In genomic region chr5:78404682-78405293, GRCh38 we compare ENCODE assay signal across 1 cellular context.
TF ChIP-seq lines count a peak whose summit lies in the region.

No MANE protein-coding gene starts in this region.

TF ChIP-seq in A549, 52 proteins besides CTCF, POLR2A, EP300 and RAD21:
- no peak for TF ChIP-seq ZFP36 (IDR thresholded peaks at IDR 0.05; ENCODE audit: borderline replicate concordance, partially characterized antibody)
- TF ChIP-seq MAFK (IDR thresholded peaks at IDR 0.05; ENCODE audit: partially characterized antibody), result no peak
- no peak for TF ChIP-seq CBX8 (IDR thresholded peaks at IDR 0.05)
- no peak for TF ChIP-seq TP53 (CRISPR knock-in tag; IDR thresholded peaks at IDR 0.05)
- TF ChIP-seq FOSB (CRISPR knock-in tag; IDR thresholded peaks at IDR 0.05), result no peak
- TF ChIP-seq, protein P1, sequence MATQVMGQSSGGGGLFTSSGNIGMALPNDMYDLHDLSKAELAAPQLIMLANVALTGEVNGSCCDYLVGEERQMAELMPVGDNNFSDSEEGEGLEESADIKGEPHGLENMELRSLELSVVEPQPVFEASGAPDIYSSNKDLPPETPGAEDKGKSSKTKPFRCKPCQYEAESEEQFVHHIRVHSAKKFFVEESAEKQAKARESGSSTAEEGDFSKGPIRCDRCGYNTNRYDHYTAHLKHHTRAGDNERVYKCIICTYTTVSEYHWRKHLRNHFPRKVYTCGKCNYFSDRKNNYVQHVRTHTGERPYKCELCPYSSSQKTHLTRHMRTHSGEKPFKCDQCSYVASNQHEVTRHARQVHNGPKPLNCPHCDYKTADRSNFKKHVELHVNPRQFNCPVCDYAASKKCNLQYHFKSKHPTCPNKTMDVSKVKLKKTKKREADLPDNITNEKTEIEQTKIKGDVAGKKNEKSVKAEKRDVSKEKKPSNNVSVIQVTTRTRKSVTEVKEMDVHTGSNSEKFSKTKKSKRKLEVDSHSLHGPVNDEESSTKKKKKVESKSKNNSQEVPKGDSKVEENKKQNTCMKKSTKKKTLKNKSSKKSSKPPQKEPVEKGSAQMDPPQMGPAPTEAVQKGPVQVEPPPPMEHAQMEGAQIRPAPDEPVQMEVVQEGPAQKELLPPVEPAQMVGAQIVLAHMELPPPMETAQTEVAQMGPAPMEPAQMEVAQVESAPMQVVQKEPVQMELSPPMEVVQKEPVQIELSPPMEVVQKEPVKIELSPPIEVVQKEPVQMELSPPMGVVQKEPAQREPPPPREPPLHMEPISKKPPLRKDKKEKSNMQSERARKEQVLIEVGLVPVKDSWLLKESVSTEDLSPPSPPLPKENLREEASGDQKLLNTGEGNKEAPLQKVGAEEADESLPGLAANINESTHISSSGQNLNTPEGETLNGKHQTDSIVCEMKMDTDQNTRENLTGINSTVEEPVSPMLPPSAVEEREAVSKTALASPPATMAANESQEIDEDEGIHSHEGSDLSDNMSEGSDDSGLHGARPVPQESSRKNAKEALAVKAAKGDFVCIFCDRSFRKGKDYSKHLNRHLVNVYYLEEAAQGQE (IDR thresholded peaks at IDR 0.05), result no peak
- TF ChIP-seq PBX3 (IDR thresholded peaks at IDR 0.05), result no peak
- TF ChIP-seq HDAC2 (IDR thresholded peaks at IDR 0.05), result no peak
- TF ChIP-seq SREBF2 (IDR thresholded peaks at IDR 0.05), result no peak
- TF ChIP-seq, protein P2, sequence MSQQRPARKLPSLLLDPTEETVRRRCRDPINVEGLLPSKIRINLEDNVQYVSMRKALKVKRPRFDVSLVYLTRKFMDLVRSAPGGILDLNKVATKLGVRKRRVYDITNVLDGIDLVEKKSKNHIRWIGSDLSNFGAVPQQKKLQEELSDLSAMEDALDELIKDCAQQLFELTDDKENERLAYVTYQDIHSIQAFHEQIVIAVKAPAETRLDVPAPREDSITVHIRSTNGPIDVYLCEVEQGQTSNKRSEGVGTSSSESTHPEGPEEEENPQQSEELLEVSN (IDR thresholded peaks at IDR 0.05; ENCODE audit: borderline replicate concordance, low read depth), result no peak
- no peak for TF ChIP-seq RFX5 (IDR thresholded peaks at IDR 0.05)
- TF ChIP-seq POLR2AphosphoS2 (conservative IDR thresholded peaks at IDR 0.05; ENCODE audit: low read length), result no peak
- no peak for TF ChIP-seq HOXB13 (CRISPR knock-in tag; IDR thresholded peaks at IDR 0.05; ENCODE audit: low read depth)
TF ChIP-seq in A549: peak in this region for 0.
